In genomic region chr1:65505547-65506325, GRCh38 we compare ENCODE assay signal across 1 cellular context.
A peak's percentile ranks its signal among the peaks of the same experiment; 100 is the strongest.
TF ChIP-seq lines count a peak whose summit lies in the region.

No MANE protein-coding gene starts in this region.

TF ChIP-seq in K562, 482 proteins besides CTCF, POLR2A, EP300 and RAD21 (continued from another document and continues in another):
- TF ChIP-seq ZHX1 (conservative IDR thresholded peaks at IDR 0.05; ENCODE audit: low read length) (no peak), PCBP2 (IDR thresholded peaks at IDR 0.05; ENCODE audit: low read depth, low read length, poor library complexity, severe bottlenecking) (no peak), ZFPM2 (CRISPR knock-in tag; IDR thresholded peaks at IDR 0.05) (no peak), MYNN (IDR thresholded peaks at IDR 0.05) (peak; percentile 41; the same call in 1 of the 2 replicates), MYNN (CRISPR knock-in tag; IDR thresholded peaks at IDR 0.05) (no peak), JUN (IDR thresholded peaks at IDR 0.05; ENCODE audit: borderline replicate concordance, low read depth, low read length) (peak; percentile 33; the same call in 1 of the 2 replicates), JUN (CRISPR knock-in tag; IDR thresholded peaks at IDR 0.05; ENCODE audit: borderline replicate concordance) (no peak), ZNF507 (tag; conservative IDR thresholded peaks at IDR 0.05) (no peak), SETDB1 (IDR thresholded peaks at IDR 0.05; ENCODE audit: low read length) (no peak), ZNF707 (CRISPR knock-in tag; conservative IDR thresholded peaks at IDR 0.05) (no peak), MCM5 (IDR thresholded peaks at IDR 0.05; ENCODE audit: low read depth) (no peak), YY1 (IDR thresholded peaks at IDR 0.05; ENCODE audit: borderline replicate concordance in 1 of 3, control insufficient read depth in 1 of 3, extremely low read depth in 1 of 3, insufficient read depth in 3 of 3, insufficient read length in 1 of 3, insufficient replicate concordance in 2 of 3, low read depth in 1 of 3, low read length in 2 of 3) (peak in 1 of 3 experiments; percentile 19), CSDE1 (IDR thresholded peaks at IDR 0.05) (no peak), UBTF (IDR thresholded peaks at IDR 0.05; ENCODE audit: borderline replicate concordance in 1 of 2, low read depth in 2 of 2, low read length in 2 of 2) (no peak), MEIS2 (IDR thresholded peaks at IDR 0.05; ENCODE audit: partially characterized antibody) (peak; percentile 33), ZNF175 (CRISPR knock-in tag; IDR thresholded peaks at IDR 0.05; ENCODE audit: low read depth) (peak; percentile 75), JUND (IDR thresholded peaks at IDR 0.05; ENCODE audit: borderline replicate concordance, low read depth, low read length) (peak; percentile 58; the same call in 1 of the 2 replicates), JUND (tag; IDR thresholded peaks at IDR 0.05; ENCODE audit: borderline replicate concordance, low read depth, low read length) (no peak), ZBTB17 (CRISPR knock-in tag; IDR thresholded peaks at IDR 0.05) (no peak), CTCFL (IDR thresholded peaks at IDR 0.05; ENCODE audit: borderline replicate concordance, insufficient read depth, low read depth, low read length, poor library complexity, severe bottlenecking) (no peak), MED1 (CRISPR knock-in tag; IDR thresholded peaks at IDR 0.05; ENCODE audit: borderline replicate concordance) (no peak), E2F4 (CRISPR knock-in tag; IDR thresholded peaks at IDR 0.05; ENCODE audit: low read depth) (no peak), MECOM (CRISPR knock-in tag; IDR thresholded peaks at IDR 0.05) (0 out of 2 replicates have a peak, but pooled peaks have one; percentile 13), ESRRA (IDR thresholded peaks at IDR 0.05; ENCODE audit: borderline replicate concordance, low read depth) (no peak), ZBTB40 (IDR thresholded peaks at IDR 0.05) (peak; percentile 84), ZBTB40 (CRISPR knock-in tag; IDR thresholded peaks at IDR 0.05) (peak; percentile 48; the same call in 1 of the 2 replicates), STAT6 (CRISPR knock-in tag; IDR thresholded peaks at IDR 0.05) (no peak), ZNF12 (CRISPR knock-in tag; IDR thresholded peaks at IDR 0.05) (no peak), GABPB2 (CRISPR knock-in tag; conservative IDR thresholded peaks at IDR 0.05) (no peak), ZNF584 (CRISPR knock-in tag; IDR thresholded peaks at IDR 0.05; ENCODE audit: low read depth) (no peak; the same call in 1 of the 2 replicates), MAX (CRISPR knock-in tag; IDR thresholded peaks at IDR 0.05) (no peak), CHD2 (IDR thresholded peaks at IDR 0.05; ENCODE audit: low read depth, low read length) (no peak), CHCHD3 (CRISPR knock-in tag; IDR thresholded peaks at IDR 0.05) (no peak), ZNF583 (CRISPR knock-in tag; IDR thresholded peaks at IDR 0.05) (no peak)
